Comparison of ENCODE assay signal across 1 cellular context in the genomic region with DNA sequence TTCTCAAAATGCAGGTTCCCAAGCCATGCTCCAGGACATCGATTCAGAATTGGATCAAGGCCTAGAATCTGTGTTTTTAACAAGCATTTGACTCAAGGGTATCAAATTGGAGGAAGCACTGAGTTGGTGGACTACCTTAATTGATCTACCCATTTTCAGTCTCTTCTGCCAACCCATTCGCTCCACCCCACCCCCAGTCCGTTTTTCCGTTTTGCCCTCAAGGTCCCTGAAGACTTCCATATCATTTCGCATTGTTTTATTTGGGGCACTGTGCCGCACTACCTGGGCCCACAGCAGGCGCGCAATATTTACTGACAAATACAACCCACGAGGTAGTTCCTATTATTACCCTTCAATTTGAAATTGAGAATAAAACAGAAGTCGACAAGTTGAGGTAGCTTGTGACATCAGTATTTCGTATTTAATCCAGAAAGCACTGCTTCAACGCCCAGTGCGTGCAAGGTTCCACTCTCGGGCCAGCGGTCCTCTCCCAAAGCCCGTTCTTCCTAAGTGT.
TF ChIP-seq lines count a peak whose summit lies in the region.

No MANE protein-coding gene starts in this region.

TF ChIP-seq in K562, 482 proteins besides CTCF, POLR2A, EP300 and RAD21 (continued from another document and continues in another):
- no peak for TF ChIP-seq TSHZ1 (CRISPR knock-in tag; IDR thresholded peaks at IDR 0.05)
- no peak for TF ChIP-seq KAT2B (IDR thresholded peaks at IDR 0.05; ENCODE audit: low read depth, low read length)
- no peak for TF ChIP-seq MTF1 (CRISPR knock-in tag; IDR thresholded peaks at IDR 0.05; ENCODE audit: borderline replicate concordance)
- TF ChIP-seq ZNF75A (CRISPR knock-in tag; IDR thresholded peaks at IDR 0.05), result no peak
- TF ChIP-seq TAF9B (IDR thresholded peaks at IDR 0.05; ENCODE audit: partially characterized antibody), result no peak
- no peak for TF ChIP-seq ZNF408 (CRISPR knock-in tag; IDR thresholded peaks at IDR 0.05; ENCODE audit: low read depth)
- 0 out of 2 replicates have a peak, but pooled peaks have one; percentile 20 for TF ChIP-seq ZNF584 (CRISPR knock-in tag; IDR thresholded peaks at IDR 0.05; ENCODE audit: low read depth)
- TF ChIP-seq EHMT2 (IDR thresholded peaks at IDR 0.05), result no peak
- TF ChIP-seq MCM5 (IDR thresholded peaks at IDR 0.05; ENCODE audit: low read depth), result no peak
- no peak for TF ChIP-seq MECOM (CRISPR knock-in tag; IDR thresholded peaks at IDR 0.05)
- TF ChIP-seq PHF8 (IDR thresholded peaks at IDR 0.05; ENCODE audit: borderline replicate concordance, low read length), result 0 out of 2 replicates have a peak, but pooled peaks have one; percentile 74
- no peak for TF ChIP-seq TGIF2 (CRISPR knock-in tag; IDR thresholded peaks at IDR 0.05)
- TF ChIP-seq PYGO2 (tag; IDR thresholded peaks at IDR 0.05), result no peak
- TF ChIP-seq GATA2 (CRISPR knock-in tag; IDR thresholded peaks at IDR 0.05), result no peak
- TF ChIP-seq GATAD2A (IDR thresholded peaks at IDR 0.05), result no peak
- no peak for TF ChIP-seq MITF (IDR thresholded peaks at IDR 0.05)
- TF ChIP-seq TAL1 (IDR thresholded peaks at IDR 0.05), result no peak
- TF ChIP-seq ZNF175 (CRISPR knock-in tag; IDR thresholded peaks at IDR 0.05; ENCODE audit: low read depth), result 0 out of 2 replicates have a peak, but pooled peaks have one; percentile 16
- TF ChIP-seq ZNF740 (CRISPR knock-in tag; IDR thresholded peaks at IDR 0.05), result no peak
- no peak for TF ChIP-seq ZNF740 (tag; IDR thresholded peaks at IDR 0.05)
- TF ChIP-seq ZNF561 (CRISPR knock-in tag; conservative IDR thresholded peaks at IDR 0.05), result no peak
- no peak for TF ChIP-seq ZNF121 (CRISPR knock-in tag; conservative IDR thresholded peaks at IDR 0.05)
- TF ChIP-seq, protein P1, sequence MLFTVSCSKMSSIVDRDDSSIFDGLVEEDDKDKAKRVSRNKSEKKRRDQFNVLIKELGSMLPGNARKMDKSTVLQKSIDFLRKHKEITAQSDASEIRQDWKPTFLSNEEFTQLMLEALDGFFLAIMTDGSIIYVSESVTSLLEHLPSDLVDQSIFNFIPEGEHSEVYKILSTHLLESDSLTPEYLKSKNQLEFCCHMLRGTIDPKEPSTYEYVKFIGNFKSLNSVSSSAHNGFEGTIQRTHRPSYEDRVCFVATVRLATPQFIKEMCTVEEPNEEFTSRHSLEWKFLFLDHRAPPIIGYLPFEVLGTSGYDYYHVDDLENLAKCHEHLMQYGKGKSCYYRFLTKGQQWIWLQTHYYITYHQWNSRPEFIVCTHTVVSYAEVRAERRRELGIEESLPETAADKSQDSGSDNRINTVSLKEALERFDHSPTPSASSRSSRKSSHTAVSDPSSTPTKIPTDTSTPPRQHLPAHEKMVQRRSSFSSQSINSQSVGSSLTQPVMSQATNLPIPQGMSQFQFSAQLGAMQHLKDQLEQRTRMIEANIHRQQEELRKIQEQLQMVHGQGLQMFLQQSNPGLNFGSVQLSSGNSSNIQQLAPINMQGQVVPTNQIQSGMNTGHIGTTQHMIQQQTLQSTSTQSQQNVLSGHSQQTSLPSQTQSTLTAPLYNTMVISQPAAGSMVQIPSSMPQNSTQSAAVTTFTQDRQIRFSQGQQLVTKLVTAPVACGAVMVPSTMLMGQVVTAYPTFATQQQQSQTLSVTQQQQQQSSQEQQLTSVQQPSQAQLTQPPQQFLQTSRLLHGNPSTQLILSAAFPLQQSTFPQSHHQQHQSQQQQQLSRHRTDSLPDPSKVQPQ (CRISPR knock-in tag; IDR thresholded peaks at IDR 0.05; ENCODE audit: borderline replicate concordance), result no peak
- no peak for TF ChIP-seq ZC3H4 (CRISPR knock-in tag; IDR thresholded peaks at IDR 0.05; ENCODE audit: borderline replicate concordance)
- TF ChIP-seq, protein P2, sequence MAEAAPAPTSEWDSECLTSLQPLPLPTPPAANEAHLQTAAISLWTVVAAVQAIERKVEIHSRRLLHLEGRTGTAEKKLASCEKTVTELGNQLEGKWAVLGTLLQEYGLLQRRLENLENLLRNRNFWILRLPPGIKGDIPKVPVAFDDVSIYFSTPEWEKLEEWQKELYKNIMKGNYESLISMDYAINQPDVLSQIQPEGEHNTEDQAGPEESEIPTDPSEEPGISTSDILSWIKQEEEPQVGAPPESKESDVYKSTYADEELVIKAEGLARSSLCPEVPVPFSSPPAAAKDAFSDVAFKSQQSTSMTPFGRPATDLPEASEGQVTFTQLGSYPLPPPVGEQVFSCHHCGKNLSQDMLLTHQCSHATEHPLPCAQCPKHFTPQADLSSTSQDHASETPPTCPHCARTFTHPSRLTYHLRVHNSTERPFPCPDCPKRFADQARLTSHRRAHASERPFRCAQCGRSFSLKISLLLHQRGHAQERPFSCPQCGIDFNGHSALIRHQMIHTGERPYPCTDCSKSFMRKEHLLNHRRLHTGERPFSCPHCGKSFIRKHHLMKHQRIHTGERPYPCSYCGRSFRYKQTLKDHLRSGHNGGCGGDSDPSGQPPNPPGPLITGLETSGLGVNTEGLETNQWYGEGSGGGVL (CRISPR knock-in tag; IDR thresholded peaks at IDR 0.05), result no peak
- TF ChIP-seq LARP7 (IDR thresholded peaks at IDR 0.05), result peak; percentile 34; the same call in 1 of the 2 replicates
- no peak for TF ChIP-seq SMARCA5 (IDR thresholded peaks at IDR 0.05)
- no peak for TF ChIP-seq E2F3 (CRISPR knock-in tag; IDR thresholded peaks at IDR 0.05)
- no peak for TF ChIP-seq ELK3 (CRISPR knock-in tag; IDR thresholded peaks at IDR 0.05)
- TF ChIP-seq MAX (CRISPR knock-in tag; IDR thresholded peaks at IDR 0.05), result no peak
- TF ChIP-seq ZNF507 (tag; conservative IDR thresholded peaks at IDR 0.05), result no peak
- TF ChIP-seq, protein P3, sequence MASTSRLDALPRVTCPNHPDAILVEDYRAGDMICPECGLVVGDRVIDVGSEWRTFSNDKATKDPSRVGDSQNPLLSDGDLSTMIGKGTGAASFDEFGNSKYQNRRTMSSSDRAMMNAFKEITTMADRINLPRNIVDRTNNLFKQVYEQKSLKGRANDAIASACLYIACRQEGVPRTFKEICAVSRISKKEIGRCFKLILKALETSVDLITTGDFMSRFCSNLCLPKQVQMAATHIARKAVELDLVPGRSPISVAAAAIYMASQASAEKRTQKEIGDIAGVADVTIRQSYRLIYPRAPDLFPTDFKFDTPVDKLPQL (IDR thresholded peaks at IDR 0.05; ENCODE audit: extremely low read depth, insufficient read length), result no peak
- no peak for TF ChIP-seq USF2 (CRISPR knock-in tag; IDR thresholded peaks at IDR 0.05)
- TF ChIP-seq, protein P4, sequence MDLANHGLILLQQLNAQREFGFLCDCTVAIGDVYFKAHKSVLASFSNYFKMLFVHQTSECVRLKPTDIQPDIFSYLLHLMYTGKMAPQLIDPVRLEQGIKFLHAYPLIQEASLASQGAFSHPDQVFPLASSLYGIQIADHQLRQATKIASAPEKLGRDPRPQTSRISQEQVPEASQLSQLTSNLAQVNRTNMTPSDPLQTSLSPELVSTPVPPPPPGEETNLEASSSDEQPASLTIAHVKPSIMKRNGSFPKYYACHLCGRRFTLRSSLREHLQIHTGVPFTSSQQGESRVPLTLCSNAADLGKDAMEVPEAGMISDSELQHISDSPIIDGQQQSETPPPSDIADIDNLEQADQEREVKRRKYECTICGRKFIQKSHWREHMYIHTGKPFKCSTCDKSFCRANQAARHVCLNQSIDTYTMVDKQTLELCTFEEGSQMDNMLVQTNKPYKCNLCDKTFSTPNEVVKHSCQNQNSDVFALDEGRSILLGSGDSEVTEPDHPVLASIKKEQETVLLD (IDR thresholded peaks at IDR 0.05), result no peak
- TF ChIP-seq ZNF57 (CRISPR knock-in tag; IDR thresholded peaks at IDR 0.05), result no peak
- no peak for TF ChIP-seq HNRNPUL1 (IDR thresholded peaks at IDR 0.05; ENCODE audit: low read length)
- no peak for TF ChIP-seq XRCC5 (IDR thresholded peaks at IDR 0.05; ENCODE audit: low read depth, low read length)
- TF ChIP-seq ZNF24 (IDR thresholded peaks at IDR 0.05), result peak; percentile 30; the same call in 1 of the 2 replicates
- no peak for TF ChIP-seq YBX1 (IDR thresholded peaks at IDR 0.05)
- peak; percentile 96 for TF ChIP-seq NFRKB (IDR thresholded peaks at IDR 0.05; ENCODE audit: low read depth)
- no peak for TF ChIP-seq ZFP30 (CRISPR knock-in tag; IDR thresholded peaks at IDR 0.05; ENCODE audit: borderline replicate concordance)
- TF ChIP-seq ZFP91 (CRISPR knock-in tag; IDR thresholded peaks at IDR 0.05), result 0 out of 2 replicates have a peak, but pooled peaks have one; percentile 28
- no peak for TF ChIP-seq PKNOX1 (IDR thresholded peaks at IDR 0.05)
